7 cellular contexts compared by ENCODE assay signal in the genomic region with DNA sequence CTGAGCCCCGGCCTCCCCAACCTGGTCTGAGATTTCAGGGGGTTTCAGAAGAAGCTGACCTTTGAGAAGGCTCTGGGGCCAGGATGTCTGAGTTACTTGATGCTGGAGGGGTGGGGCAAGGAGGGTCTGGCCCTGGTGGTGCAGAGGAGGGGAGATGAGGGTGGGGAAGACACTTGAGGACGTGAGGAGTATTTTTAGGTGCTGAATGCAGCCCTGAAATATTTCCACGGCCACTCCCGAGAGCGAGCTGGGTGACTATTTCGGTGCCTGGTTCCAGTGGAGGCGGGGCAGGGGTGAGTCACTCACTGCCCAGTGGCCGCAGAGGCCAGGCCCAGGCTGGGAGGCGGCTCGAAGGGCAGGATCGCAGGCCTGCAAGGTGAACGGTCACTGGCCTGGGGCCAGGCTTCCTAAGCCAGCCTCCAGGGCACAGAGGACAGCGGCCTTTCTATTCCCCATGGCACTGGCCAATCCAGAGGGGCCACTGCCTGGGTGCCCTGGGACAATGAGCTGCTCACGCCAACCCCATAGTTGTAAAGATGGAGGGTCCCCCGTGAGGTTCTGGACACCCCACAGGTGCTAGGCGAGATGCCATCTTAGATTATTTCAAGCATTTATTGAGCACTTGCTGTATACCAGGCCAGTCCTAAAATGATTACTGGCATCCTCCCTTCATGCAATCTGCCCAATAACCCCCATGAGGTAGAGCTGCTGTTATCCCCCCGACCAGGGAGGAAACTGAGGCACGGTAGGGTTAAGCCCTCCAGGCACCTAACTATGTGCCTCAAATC. TPM values are rescaled to one million over a fixed set of nuclear protein-coding genes. Genes with fewer than 3 reads are reported as not detected.
A peak's percentile ranks its signal among the peaks of the same experiment; 100 is the strongest.
DNase-seq lines count a peak whose midpoint lies in the region; ATAC-seq and TF ChIP-seq lines count a peak whose summit lies in the region.

No MANE protein-coding gene starts in this region.

- peaks cover 0 to 4% of the 10 kb centered on the region in 2 donors for H3K9me3 Mint-ChIP-seq in stimulated activated naive CD8-positive, alpha-beta T cell treated with anti-CD3 and anti-CD28 coated beads, Interleukin-15, amount 100 ng/mL, for 72 hours

- H3K4me2 ChIP-seq in IMR-90 (ENCODE audit: low read depth, low read length), result no peak overlapping the region

- H2AK9ac ChIP-seq in IMR-90 (replicated peaks; ENCODE audit: low read depth, low read length, poor library complexity), result peak overlapping the region; percentile 85

- dilution Hi-C loops in IMR-90 (cut with HindIII; ENCODE audit: low sequenced_read_pairs, unreplicated experiment), result no loop called here

- BruUV-seq in IMR-90 (replicated peaks; lab: Mats Ljungman, UMichigan), result no TSS peak

- H4K8ac ChIP-seq in IMR-90 (ENCODE audit: low read depth in 2 of 2, low read length in 2 of 2), result peak overlapping the region; percentile 18 to 89; a peak in 2 of 4 replicates

- intact Hi-C loops in IMR-90 (cut with micrococcal nuclease), result no loop called here

- TF ChIP-seq CTCF in IMR-90 (conservative IDR thresholded peaks at IDR 0.05; ENCODE audit: low read depth, low read length) (no peak), suprapubic skin (IDR thresholded peaks at IDR 0.05) (no peak)

- H3K27me3 Mint-ChIP-seq in stimulated activated naive CD8-positive, alpha-beta T cell treated with anti-CD3 and anti-CD28 coated beads, Interleukin-15, amount 100 ng/mL, for 72 hours, result no peaks in the 10 kb centered on the region

- H3K9ac ChIP-seq in IMR-90 (ENCODE audit: low read depth, low read length), result no peak overlapping the region

- H3K27ac ChIP-seq in IMR-90 (ENCODE audit: insufficient read depth, low read length), result peak overlapping the region; percentile 55
- H3K27ac ChIP-seq in suprapubic skin, result peak overlapping the region; percentile 72

- peak overlapping the region; percentile 91 for H3K4ac ChIP-seq in IMR-90 (ENCODE audit: low read depth, low read length)

- peak overlapping the region; percentile 63 for H4K91ac ChIP-seq in IMR-90 (ENCODE audit: insufficient read depth, low read depth, low read length)

- H3K4me3 ChIP-seq in IMR-90 (ENCODE audit: insufficient read depth, low read depth, low read length) (no peak overlapping the region), suprapubic skin (no peak overlapping the region)

- H3K27ac Mint-ChIP-seq in stimulated activated naive CD8-positive, alpha-beta T cell treated with anti-CD3 and anti-CD28 coated beads, Interleukin-15, amount 100 ng/mL, for 72 hours, result no peak overlapping the region

- no peak overlapping the region for H3K18ac ChIP-seq in IMR-90 (ENCODE audit: low read depth, low read length)

- no peak for TF ChIP-seq POLR2A in IMR-90 (IDR thresholded peaks at IDR 0.05; ENCODE audit: low read depth, low read length)
- TF ChIP-seq POLR2A in suprapubic skin (IDR thresholded peaks at IDR 0.05), result no peak

- peak overlapping the region; percentile 19; the same call in 1 of the 2 replicates for H4K5ac ChIP-seq in IMR-90 (ENCODE audit: low read depth, low read length)

- H3K56ac ChIP-seq in IMR-90 (ENCODE audit: extremely low read depth, insufficient read depth, low read length), result peak overlapping the region; percentile 28; the same call in 1 of the 2 replicates

- POLR2A ChIA-PET in IMR-90 (lab: Charles Lee; ENCODE audit: unreplicated experiment), result no interaction called here

- H3K4me1 Mint-ChIP-seq in stimulated activated naive CD8-positive, alpha-beta T cell treated with anti-CD3 and anti-CD28 coated beads, Interleukin-15, amount 100 ng/mL, for 72 hours, result peaks cover 62% of the 10 kb centered on the region

- H3K9me3 ChIP-seq in IMR-90 (ENCODE audit: control insufficient read depth, insufficient read depth, low read length), result no peaks in the 10 kb centered on the region
- H3K9me3 ChIP-seq in suprapubic skin, result no peaks in the 10 kb centered on the region

- H3K36me3 ChIP-seq in IMR-90 (ENCODE audit: control insufficient read depth, insufficient read depth, low read length) (no peaks in the 10 kb centered on the region; the same call in 1 of the 2 replicates), suprapubic skin (no peaks in the 10 kb centered on the region)

- no peak for TF ChIP-seq EP300 in suprapubic skin (IDR thresholded peaks at IDR 0.05)

- in situ Hi-C loops in IMR-90 (cut with MboI; ENCODE audit: low sequenced_read_pairs), result no loop called here

- H2BK5ac ChIP-seq in IMR-90 (ENCODE audit: low read depth, low read length, poor library complexity, severe bottlenecking), result peak overlapping the region; percentile 84

- peak overlapping the region; percentile 87 for H2AFZ ChIP-seq in IMR-90 (replicated peaks; ENCODE audit: low read length, poor library complexity)

- H3K4me1 ChIP-seq in IMR-90 (ENCODE audit: control insufficient read depth, insufficient read depth, low read length) (peaks cover 27% of the 10 kb centered on the region), suprapubic skin (peaks cover 50% of the 10 kb centered on the region)

- no peak overlapping the region for H3K23ac ChIP-seq in IMR-90 (ENCODE audit: low read depth, low read length)

- no peaks in the 10 kb centered on the region for H4K20me1 ChIP-seq in IMR-90 (ENCODE audit: insufficient read depth, low read length)

- peak overlapping the region; percentile 90 for H2BK120ac ChIP-seq in IMR-90 (ENCODE audit: low read depth, low read length)

- H2BK20ac ChIP-seq in IMR-90 (ENCODE audit: low read depth, low read length), result peak overlapping the region; percentile 90

- 3% methylated on average over 6 of the region's 18 CpGs; no CpG with 5 or more reads in 1 of the 2 experiments for WGBS in IMR-90 (ENCODE audit: extremely low coverage in 2 of 2, insufficient read length in 1 of 2), 2 experiments
- 50% methylated on average over 11 of the region's 18 CpGs for WGBS in suprapubic skin

- H3K79me1 ChIP-seq in IMR-90 (ENCODE audit: low read depth in 1 of 2, low read length in 2 of 2), result peaks cover 0 to 22% of the 10 kb centered on the region in 2 experiments; a peak in 2 of 4 replicates

- H3K9me1 ChIP-seq in IMR-90 (ENCODE audit: insufficient read depth, low read length), result peaks cover 20% of the 10 kb centered on the region; the same call in 1 of the 2 replicates

- peak overlapping the region; percentile 95; the same call in 2 of the 3 replicates for H2BK15ac ChIP-seq in IMR-90 (ENCODE audit: low read depth, low read length)

- no peak; the same call in 1 of the 2 replicates for TF ChIP-seq RAD21 in IMR-90 (IDR thresholded peaks at IDR 0.05; ENCODE audit: low read length)

- peak overlapping the region; percentile 91 for H3K14ac ChIP-seq in IMR-90 (replicated peaks; ENCODE audit: low read depth, low read length)

- H3K4me3 Mint-ChIP-seq in stimulated activated naive CD8-positive, alpha-beta T cell treated with anti-CD3 and anti-CD28 coated beads, Interleukin-15, amount 100 ng/mL, for 72 hours, result no peak overlapping the region

- H3K27me3 ChIP-seq in IMR-90 (ENCODE audit: control insufficient read depth, insufficient read depth, low read length) (no peaks in the 10 kb centered on the region), suprapubic skin (no peaks in the 10 kb centered on the region)

- DNase-seq in IMR-90 (peak; percentile 62), astrocyte of the hippocampus (ENCODE audit: low read depth, low spot score) (peak; percentile 58), iris pigment epithelial cell (ENCODE audit: low read depth) (peak; percentile 59), suprapubic skin (ENCODE audit: low spot score in 2 of 2) (peak in 1 of 2 donors; percentile 90), NCI-H524 treated with DMSO at 0.1 percent for 48 hours (lab: John Stamatoyannopoulos, UW) (no peak)
- no peak for DNase-seq in stimulated activated naive CD8-positive, alpha-beta T cell treated with anti-CD3 and anti-CD28 coated beads, Interleukin-15, amount 100 ng/mL, for 72 hours

- H2AK5ac ChIP-seq in IMR-90 (ENCODE audit: low read depth, low read length), result peak overlapping the region; percentile 97

- ATAC-seq in IMR-90 (ENCODE audit: low read depth) (peak; percentile 53), HG02588 (IDR thresholded peaks at IDR 0.05; ENCODE audit: unreplicated experiment) (no peak)
- no peak for ATAC-seq in stimulated activated naive CD8-positive, alpha-beta T cell treated with anti-CD3 and anti-CD28 coated beads, Interleukin-15, amount 100 ng/mL, for 72 hours

- CTCF ChIA-PET in IMR-90 (lab: Yijun Ruan, JAX), result interaction anchor here (1.3 kb wide), 1 partner anchor 21 kb away, joined by 5 read pairs; no protein-coding TSS in a partner anchor

TF ChIP-seq in IMR-90, 13 proteins besides CTCF, POLR2A, EP300 and RAD21:
- TF ChIP-seq RCOR1 (IDR thresholded peaks at IDR 0.05; ENCODE audit: insufficient replicate concordance, low read length), result no peak
- no peak for TF ChIP-seq MAFK (IDR thresholded peaks at IDR 0.05; ENCODE audit: low read depth, low read length)
- peak; percentile 27; the same call in 1 of the 2 replicates for TF ChIP-seq BHLHE40 (IDR thresholded peaks at IDR 0.05; ENCODE audit: low read depth, low read length)
- peak; percentile 78 for TF ChIP-seq FOS (IDR thresholded peaks at IDR 0.05; ENCODE audit: low read depth, low read length)

RNA-seq across cellular contexts. Expression of gene JUND, which starts 19.7 kb away (rescaled TPM):
- total RNA-seq in IMR-90 (2012; rRNA removed) (14.2 and 22.8 TPM in 2 replicates), suprapubic skin (100 to 1,000 TPM; 330 to 579 (median 396) TPM)
- polyA plus RNA-seq in IMR-90 (2012; rRNA removed), result 77.2 and 101 TPM in 2 replicates
- 57.0 and 329 TPM in 2 replicates for polyA plus RNA-seq in IMR-90 (2012; cell fraction: cytosol; rRNA removed)
- polyA plus RNA-seq in IMR-90 (2012; cell fraction: nucleus; rRNA removed; ENCODE audit: low replicate concordance), result 200 and 259 TPM in 2 replicates

RNA-seq across cellular contexts. Expression of gene LSM4, which starts 21.8 kb away (rescaled TPM):
- total RNA-seq in IMR-90 (2012; rRNA removed) (44.8 and 88.0 TPM in 2 replicates), suprapubic skin (100 to 1,000 TPM in 2 of 4 donors, 10 to 100 TPM in 2; 53.1 to 115 (median 103) TPM)
- polyA plus RNA-seq in IMR-90 (2012; rRNA removed), result 118 and 157 TPM in 2 replicates
- 210 and 274 TPM in 2 replicates for polyA plus RNA-seq in IMR-90 (2012; cell fraction: cytosol; rRNA removed)
- 65.4 and 112 TPM in 2 replicates for polyA plus RNA-seq in IMR-90 (2012; cell fraction: nucleus; rRNA removed; ENCODE audit: low replicate concordance)

RNA-seq across cellular contexts. Expression of gene IQCN, which starts 26.9 kb away (rescaled TPM):
- total RNA-seq in IMR-90 (2012; rRNA removed), result 0.18 and 0.28 TPM in 2 replicates
- polyA plus RNA-seq in IMR-90 (2012; rRNA removed), result 0.60 and 0.67 TPM in 2 replicates
- polyA plus RNA-seq in IMR-90 (2012; cell fraction: cytosol; rRNA removed), result 0.24 and 0.29 TPM in 2 replicates
- 6.1 and 10.8 TPM in 2 replicates for polyA plus RNA-seq in IMR-90 (2012; cell fraction: nucleus; rRNA removed; ENCODE audit: low replicate concordance)
- 10 to 100 TPM in 3 of 4 donors, 1 to 10 TPM in 1; 8.1 to 27.6 (median 13.6) TPM for total RNA-seq in suprapubic skin

RNA-seq across cellular contexts. Expression of gene PGPEP1, which starts 39.3 kb away (rescaled TPM):
- total RNA-seq in IMR-90 (2012; rRNA removed) (11.1 and 14.3 TPM in 2 replicates), suprapubic skin (1 to 10 TPM; 4.6 to 8.0 (median 7.6) TPM)
- polyA plus RNA-seq in IMR-90 (2012; rRNA removed), result 11.8 and 13.3 TPM in 2 replicates
- polyA plus RNA-seq in IMR-90 (2012; cell fraction: cytosol; rRNA removed), result 3.8 and 13.8 TPM in 2 replicates
- 32.7 and 36.9 TPM in 2 replicates for polyA plus RNA-seq in IMR-90 (2012; cell fraction: nucleus; rRNA removed; ENCODE audit: low replicate concordance)

Comparison
In these comparisons a context has a peak if more than half of its experiments do, and no peak if none do; other contexts are left out.
1. DNase-seq: peak in IMR-90 (single experiment), astrocyte of the hippocampus (single experiment) and iris pigment epithelial cell (single experiment); none in NCI-H524 treated with DMSO at 0.1 percent for 48 hours (single experiment) and stimulated activated naive CD8-positive, alpha-beta T cell treated with anti-CD3 and anti-CD28 coated beads, Interleukin-15, amount 100 ng/mL, for 72 hours (0 of 2).
2. RNA of gene JUND, which starts 19.7 kb away (total RNA-seq): 330 to 579 TPM in suprapubic skin; 14.2 to 22.8 TPM in IMR-90; every median in the first group is over 10 times any median in the second.